In genomic region chr10:121078036-121078435, GRCh38 we compare ENCODE assay signal across 26 cellular contexts.
DNase-seq lines count a peak whose midpoint lies in the region; ATAC-seq, FAIRE-seq and TF ChIP-seq lines count a peak whose summit lies in the region.
"Had no signal": no experiment of that assay in that cellular context is flagged by ENCODE, and none has a peak within 500 bp of the region (broad histone marks: within the 10 kb centered on the region; RNA-seq: fewer than 3 reads in every experiment).

No MANE protein-coding gene starts in this region.

- H3K4me3 Mint-ChIP-seq in mesothelial cell of epicardium = no peak overlapping the region
- H3K4me3 Mint-ChIP-seq: activated B cell treated with CpG ODN at 0.5 μM for 24 hours; activated CD4-positive, alpha-beta memory T cell treated with anti-CD3 and anti-CD28 coated beads for 36 hours had no signal

- peak overlapping the region; percentile 36 for H3K27ac ChIP-seq in suprapubic skin
- H3K27ac ChIP-seq: 22Rv1, heart right ventricle, neutrophil, spleen, tibial artery had no signal

- H3K27me3 Mint-ChIP-seq in mesothelial cell of epicardium (ENCODE audit: low read depth) = no peaks in the 10 kb centered on the region

- H3K4me1 Mint-ChIP-seq in mesothelial cell of epicardium = peaks cover 60% of the 10 kb centered on the region
- H3K4me1 Mint-ChIP-seq: activated B cell treated with CpG ODN at 0.5 μM for 24 hours had no signal

- H3K4me1 ChIP-seq in suprapubic skin = peaks cover 34% of the 10 kb centered on the region
- H3K4me1 ChIP-seq: spleen, tibial artery had no signal

- no peak for TF ChIP-seq POLR2A in suprapubic skin (IDR thresholded peaks at IDR 0.05)

- H3K27me3 ChIP-seq in bronchial epithelial cell (ENCODE audit: control insufficient read depth, insufficient read depth, low read length) (no peaks in the 10 kb centered on the region), suprapubic skin (no peaks in the 10 kb centered on the region)
- H3K27me3 ChIP-seq: neutrophil had no signal

- H3K4me3 ChIP-seq in bronchial epithelial cell (ENCODE audit: low read depth, low read length) (no peak overlapping the region), suprapubic skin (no peak overlapping the region)
- H3K4me3 ChIP-seq: heart right ventricle, left ventricle myocardium inferior, spleen, tibial artery had no signal

- FAIRE-seq in bronchial epithelial cell (lab: Jason Lieb, UNC) = no peak
- FAIRE-seq: endometrium, HTR-8/SVneo had no signal

- no peaks in the 10 kb centered on the region for H3K36me3 Mint-ChIP-seq in mesothelial cell of epicardium
- H3K36me3 Mint-ChIP-seq: activated CD4-positive, alpha-beta memory T cell treated with anti-CD3 and anti-CD28 coated beads for 36 hours had no signal

- no peak for TF ChIP-seq EP300 in suprapubic skin (IDR thresholded peaks at IDR 0.05)

- no peaks in the 10 kb centered on the region for H3K9me3 Mint-ChIP-seq in mesothelial cell of epicardium
- H3K9me3 Mint-ChIP-seq: activated B cell treated with CpG ODN at 0.5 μM for 24 hours; activated CD4-positive, alpha-beta memory T cell treated with anti-CD3 and anti-CD28 coated beads for 36 hours had no signal

- TF ChIP-seq CTCF in bronchial epithelial cell (IDR thresholded peaks at IDR 0.05; ENCODE audit: insufficient read depth, low read length, severe bottlenecking) = no peak
- no peak for TF ChIP-seq CTCF in mesothelial cell of epicardium (IDR thresholded peaks at IDR 0.05; ENCODE audit: unreplicated experiment)
- no peak for TF ChIP-seq CTCF in suprapubic skin (IDR thresholded peaks at IDR 0.05)

- H3K36me3 ChIP-seq in bronchial epithelial cell (ENCODE audit: control insufficient read depth, insufficient read depth, low read length) = no peaks in the 10 kb centered on the region
- no peaks in the 10 kb centered on the region for H3K36me3 ChIP-seq in suprapubic skin
- H3K36me3 ChIP-seq: heart right ventricle, left ventricle myocardium inferior, neutrophil, spleen, tibial artery had no signal

- H3K9me3 ChIP-seq in suprapubic skin = no peaks in the 10 kb centered on the region
- H3K9me3 ChIP-seq: heart right ventricle, left ventricle myocardium inferior, neutrophil, spleen, tibial artery had no signal

- DNase-seq in DMS 273 (lab: John Stamatoyannopoulos, UW; ENCODE audit: unreplicated experiment) = peak; percentile 37
- no peak for DNase-seq in DMS 273 treated with DMSO at 0.1 percent for 48 hours (lab: John Stamatoyannopoulos, UW)
- peak; percentile 86 for DNase-seq in bronchial epithelial cell (ENCODE audit: low read depth)
- DNase-seq in mesothelial cell of epicardium (ENCODE audit: low spot score in 2 of 2, unreplicated experiment in 2 of 2) = no peak
- DNase-seq in suprapubic skin (ENCODE audit: low spot score in 2 of 2) = no peak
- no peak for DNase-seq in activated CD4-positive, CD25-positive, alpha-beta regulatory T cell (lab: John Stamatoyannopoulos, UW)
- DNase-seq: activated B cell treated with CpG ODN at 0.5 μM for 24 hours; activated CD4-positive, alpha-beta memory T cell treated with anti-CD3 and anti-CD28 coated beads for 36 hours; activated gamma-delta T cell treated with Interleukin-2 at 50 U/mL for 16 hours; cortex of kidney; DMS79 treated with DMSO at 0.1 percent for 48 hours; KG1; NCI-H1930; spleen; stimulated activated CD4-positive, alpha-beta T cell treated with anti-CD3 and anti-CD28 coated beads, Interleukin-4, amount 100 ng/mL, for 24 hours; stimulated activated naive CD4-positive, alpha-beta T cell treated with Interleukin-2 at 50 U/mL for 16 hours; T-helper 9 cell; tibial artery had no signal

- peak overlapping the region; percentile 93 for H3K27ac Mint-ChIP-seq in mesothelial cell of epicardium
- H3K27ac Mint-ChIP-seq: activated B cell treated with CpG ODN at 0.5 μM for 24 hours; activated CD4-positive, alpha-beta memory T cell treated with anti-CD3 and anti-CD28 coated beads for 36 hours had no signal

- WGBS in suprapubic skin = 48% methylated on average over 8 of the region's 8 CpGs

- ATAC-seq in GM18511 (IDR thresholded peaks at IDR 0.05; ENCODE audit: unreplicated experiment) (no peak), GM18907 (IDR thresholded peaks at IDR 0.05; ENCODE audit: unreplicated experiment) (no peak)

Comparison
In these comparisons a context has a peak if more than half of its experiments do, and no peak if none do; other contexts are left out.
1. DNase-seq: peak in DMS 273 (single experiment) and bronchial epithelial cell (single experiment); none in DMS 273 treated with DMSO at 0.1 percent for 48 hours (single experiment), mesothelial cell of epicardium (0 of 2), suprapubic skin (0 of 2) and activated CD4-positive, CD25-positive, alpha-beta regulatory T cell (0 of 4).